8 cellular contexts compared by ENCODE assay signal in genomic region chr4:15779336-15779735, GRCh38. TPM values are rescaled to one million over a fixed set of nuclear protein-coding genes. Genes with fewer than 3 reads are reported as not detected.
A peak's percentile ranks its signal among the peaks of the same experiment; 100 is the strongest.
DNase-seq lines count a peak whose midpoint lies in the region; ATAC-seq and TF ChIP-seq lines count a peak whose summit lies in the region.

No MANE protein-coding gene starts in this region.

- H3K9me3 Mint-ChIP-seq in activated T-cell treated with anti-CD3 and anti-CD28 coated beads, Interleukin-2, amount 50 U/mL, for 4 hours, result no peaks in the 10 kb centered on the region

- H3K27me3 ChIP-seq in OCI-LY3 (ENCODE audit: low read depth, low read length) (peaks cover 17% of the 10 kb centered on the region), right lobe of liver (no peaks in the 10 kb centered on the region), stomach smooth muscle (ENCODE audit: control insufficient read depth in 1 of 2, insufficient read depth in 2 of 2, low read length in 2 of 2) (no peaks in the 10 kb centered on the region)

- no peak for DNase-seq in activated T-cell treated with anti-CD3 and anti-CD28 coated beads, Interleukin-2, amount 50 U/mL, for 4 hours
- no peak for DNase-seq in activated T-cell treated with anti-CD3 and anti-CD28 coated beads for 4 hours
- DNase-seq in dermis microvascular lymphatic vessel endothelial cell (ENCODE audit: low read depth in 2 of 2), result peak; percentile 41 to 52
- DNase-seq in right lobe of liver, result peak; percentile 66 to 74 (median 72)
- no peak for DNase-seq in NOMO-1 treated with dmso at 0.1 percent for 144 hours (lab: John Stamatoyannopoulos, UW; ENCODE audit: unreplicated experiment)
- no peak for DNase-seq in NCI-H146 treated with DMSO at 0.1 percent for 48 hours (lab: John Stamatoyannopoulos, UW; ENCODE audit: unreplicated experiment)

- peaks cover 3% of the 10 kb centered on the region for H3K27me3 Mint-ChIP-seq in activated T-cell treated with anti-CD3 and anti-CD28 coated beads, Interleukin-2, amount 50 U/mL, for 4 hours (ENCODE audit: low read depth)

- 0 out of 2 replicates have a peak overlapping the region, but pooled peaks have one; percentile 6 for H2AFZ ChIP-seq in OCI-LY3 (ENCODE audit: low read depth, low read length)

- 0 out of 2 replicates have a peak, but pooled peaks cover 8% of the 10 kb centered on the region for H3K79me2 ChIP-seq in OCI-LY3 (ENCODE audit: low read length)

- peak overlapping the region; percentile 88 for H3K4me3 Mint-ChIP-seq in activated T-cell treated with anti-CD3 and anti-CD28 coated beads, Interleukin-2, amount 50 U/mL, for 4 hours

- H3K36me3 ChIP-seq in OCI-LY3 (replicated peaks; ENCODE audit: low read depth, low read length) (peaks cover 31% of the 10 kb centered on the region), right lobe of liver (no peaks in the 10 kb centered on the region), stomach smooth muscle (ENCODE audit: control insufficient read depth in 2 of 2, insufficient read depth in 2 of 2, low read length in 2 of 2) (no peaks in the 10 kb centered on the region)

- H3K27ac ChIP-seq in OCI-LY3 (ENCODE audit: low read length), result peak overlapping the region; percentile 57
- H3K27ac ChIP-seq in right lobe of liver, result peak overlapping the region; percentile 12 to 60 (median 55)
- no peak overlapping the region for H3K27ac ChIP-seq in stomach smooth muscle (ENCODE audit: low read length)

- H3K36me3 Mint-ChIP-seq in activated T-cell treated with anti-CD3 and anti-CD28 coated beads, Interleukin-2, amount 50 U/mL, for 4 hours (ENCODE audit: insufficient read depth), result peaks cover 21% of the 10 kb centered on the region

- H3K4me3 ChIP-seq in OCI-LY3 (ENCODE audit: low read length) (peak overlapping the region; percentile 92), right lobe of liver (peak overlapping the region; percentile 56 to 77 (median 64)), stomach smooth muscle (ENCODE audit: low read length in 2 of 2) (peak overlapping the region; percentile 65 to 85)

- TF ChIP-seq POLR2A in right lobe of liver (IDR thresholded peaks at IDR 0.05), result peak; percentile 16

- H3K4me1 ChIP-seq in OCI-LY3 (ENCODE audit: low read length), result peaks cover 57% of the 10 kb centered on the region
- H3K4me1 ChIP-seq in right lobe of liver, result no peaks in the 10 kb centered on the region
- peaks cover 5% of the 10 kb centered on the region for H3K4me1 ChIP-seq in stomach smooth muscle (ENCODE audit: control insufficient read depth, insufficient read depth, low read length)

- peak overlapping the region; percentile 82 for H3K9ac ChIP-seq in OCI-LY3 (ENCODE audit: low read length)
- H3K9ac ChIP-seq in stomach smooth muscle (ENCODE audit: low read length in 2 of 2), result peak overlapping the region; percentile 25 to 62

- intact Hi-C loops in right lobe of liver (cut with DNase I), result no loop called here

- WGBS in right lobe of liver (ENCODE audit: insufficient coverage, low coverage, low lambda C conversion rate, missing lambda C conversion rate), result 1% methylated on average over 13 of the region's 13 CpGs

- peaks cover 53% of the 10 kb centered on the region for H3K4me1 Mint-ChIP-seq in activated T-cell treated with anti-CD3 and anti-CD28 coated beads, Interleukin-2, amount 50 U/mL, for 4 hours (ENCODE audit: low read depth)

- H4K20me1 ChIP-seq in OCI-LY3 (ENCODE audit: insufficient read depth, low read length), result no peaks in the 10 kb centered on the region

- ATAC-seq in activated T-cell treated with anti-CD3 and anti-CD28 coated beads, Interleukin-2, amount 50 U/mL, for 4 hours, result no peak
- peak; percentile 83 to 91 (median 89) for ATAC-seq in right lobe of liver

- H3K9me3 ChIP-seq in OCI-LY3 (ENCODE audit: insufficient read depth, low read length) (no peaks in the 10 kb centered on the region), right lobe of liver (no peaks in the 10 kb centered on the region), stomach smooth muscle (ENCODE audit: control insufficient read depth in 2 of 2, low read length in 2 of 2) (no peaks in the 10 kb centered on the region)

- peak overlapping the region; percentile 96 for H3K4me2 ChIP-seq in OCI-LY3 (ENCODE audit: low read length)

- TF ChIP-seq CTCF in OCI-LY3 (IDR thresholded peaks at IDR 0.05; ENCODE audit: low read depth, low read length), result peak; percentile 42
- TF ChIP-seq CTCF in right lobe of liver (IDR thresholded peaks at IDR 0.05), result peak; percentile 20 to 56 (median 44)

RNA-seq across cellular contexts. Expression of gene CD38, which starts 1.2 kb away (rescaled TPM):
- total RNA-seq in activated T-cell treated with anti-CD3 and anti-CD28 coated beads, Interleukin-2, amount 50 U/mL, for 4 hours, result 10 to 100 TPM; 15.7 to 23.5 (median 19.3) TPM
- total RNA-seq in dermis microvascular lymphatic vessel endothelial cell (3.6 and 44.6 TPM in 2 replicates), right lobe of liver (1 to 10 TPM in 4 of 6 experiments, under 1 TPM in 2; 0.74 to 8.4 (median 3.3) TPM)

Comparison
In these comparisons a context has a peak if more than half of its experiments do, and no peak if none do; other contexts are left out.
1. ATAC-seq: peak in right lobe of liver (4 of 4); none in activated T-cell treated with anti-CD3 and anti-CD28 coated beads, Interleukin-2, amount 50 U/mL, for 4 hours (0 of 2).
2. DNase-seq: peak in dermis microvascular lymphatic vessel endothelial cell (2 of 2) and right lobe of liver (3 of 3); none in activated T-cell treated with anti-CD3 and anti-CD28 coated beads, Interleukin-2, amount 50 U/mL, for 4 hours (single experiment), activated T-cell treated with anti-CD3 and anti-CD28 coated beads for 4 hours (single experiment), NOMO-1 treated with dmso at 0.1 percent for 144 hours (single experiment) and NCI-H146 treated with DMSO at 0.1 percent for 48 hours (single experiment).
3. Peak in every context shown above with its lines, with median percentiles within 50 percentile points of each other: H3K4me3 ChIP-seq.